Comparison of ENCODE assay signal across 1 cellular context in genomic region chr9:101324245-101324804, GRCh38.
TF ChIP-seq lines count a peak whose summit lies in the region.

No MANE protein-coding gene starts in this region.

TF ChIP-seq in HepG2, 621 proteins besides CTCF, POLR2A, EP300 and RAD21 (continued from another document and continues in another):
- no peak for TF ChIP-seq ZNF770 (CRISPR knock-in tag; IDR thresholded peaks at IDR 0.05)
- TF ChIP-seq HNF4A (CRISPR knock-in tag; IDR thresholded peaks at IDR 0.05), result peak; percentile 90
- peak; percentile 68; the same call in 1 of the 2 replicates for TF ChIP-seq THRA (CRISPR knock-in tag; IDR thresholded peaks at IDR 0.05; ENCODE audit: borderline replicate concordance)
- no peak for TF ChIP-seq ELF4 (CRISPR knock-in tag; IDR thresholded peaks at IDR 0.05; ENCODE audit: borderline replicate concordance)
- TF ChIP-seq ESRRA (CRISPR knock-in tag; IDR thresholded peaks at IDR 0.05; ENCODE audit: low read depth), result peak; percentile 77
- TF ChIP-seq ZNF839 (CRISPR knock-in tag; IDR thresholded peaks at IDR 0.05; ENCODE audit: borderline replicate concordance), result no peak
- no peak for TF ChIP-seq ZNF160 (CRISPR knock-in tag; IDR thresholded peaks at IDR 0.05)
- 0 out of 2 replicates have a peak, but pooled peaks have one; percentile 31 for TF ChIP-seq ZNF546 (CRISPR knock-in tag; conservative IDR thresholded peaks at IDR 0.05)
- no peak for TF ChIP-seq FOXO4 (CRISPR knock-in tag; conservative IDR thresholded peaks at IDR 0.05)
- TF ChIP-seq SMC3 (IDR thresholded peaks at IDR 0.05; ENCODE audit: low read length), result peak; percentile 10; the same call in 1 of the 2 replicates
- TF ChIP-seq BCL6 (CRISPR knock-in tag; IDR thresholded peaks at IDR 0.05), result peak; percentile 57
- no peak for TF ChIP-seq CBX5 (CRISPR knock-in tag; IDR thresholded peaks at IDR 0.05; ENCODE audit: borderline replicate concordance)
- TF ChIP-seq NFE2L1 (CRISPR knock-in tag; IDR thresholded peaks at IDR 0.05; ENCODE audit: borderline replicate concordance), result no peak
- 0 out of 2 replicates have a peak, but pooled peaks have one; percentile 39 for TF ChIP-seq NR2F2 (IDR thresholded peaks at IDR 0.05; ENCODE audit: borderline replicate concordance, low read depth)
- TF ChIP-seq ZFP82 (CRISPR knock-in tag; IDR thresholded peaks at IDR 0.05; ENCODE audit: borderline replicate concordance), result no peak
- no peak for TF ChIP-seq ZBTB10 (CRISPR knock-in tag; IDR thresholded peaks at IDR 0.05; ENCODE audit: borderline replicate concordance)
- TF ChIP-seq MAX (IDR thresholded peaks at IDR 0.05), result no peak
- TF ChIP-seq GTF2F1 (IDR thresholded peaks at IDR 0.05; ENCODE audit: low read length), result no peak
- no peak for TF ChIP-seq ZBTB4 (CRISPR knock-in tag; IDR thresholded peaks at IDR 0.05; ENCODE audit: borderline replicate concordance)
- no peak for TF ChIP-seq ZNF274 (CRISPR knock-in tag; IDR thresholded peaks at IDR 0.05)
- TF ChIP-seq TIGD3 (CRISPR knock-in tag; IDR thresholded peaks at IDR 0.05; ENCODE audit: borderline replicate concordance), result no peak
- 0 out of 4 replicates have a peak, but pooled peaks of 1 of the 2 experiments have one; percentile 14 for TF ChIP-seq REST (IDR thresholded peaks at IDR 0.05; ENCODE audit: borderline replicate concordance in 1 of 2, low read depth in 1 of 2, low read length in 2 of 2)
- no peak for TF ChIP-seq RORA (CRISPR knock-in tag; IDR thresholded peaks at IDR 0.05)
- no peak for TF ChIP-seq FOXM1 (CRISPR knock-in tag; IDR thresholded peaks at IDR 0.05)
- TF ChIP-seq ATAD3A (CRISPR knock-in tag; IDR thresholded peaks at IDR 0.05), result no peak
- no peak for TF ChIP-seq THAP7 (CRISPR knock-in tag; IDR thresholded peaks at IDR 0.05)
- no peak for TF ChIP-seq NFATC3 (CRISPR knock-in tag; IDR thresholded peaks at IDR 0.05)
- TF ChIP-seq SUZ12 (IDR thresholded peaks at IDR 0.05; ENCODE audit: low read depth, low read length), result no peak
- TF ChIP-seq HNF4G (IDR thresholded peaks at IDR 0.05; ENCODE audit: borderline replicate concordance, low read depth, low read length), result peak; percentile 86
- TF ChIP-seq HNF4G (CRISPR knock-in tag; IDR thresholded peaks at IDR 0.05; ENCODE audit: borderline replicate concordance, low read depth), result no peak
- TF ChIP-seq ZNF205 (CRISPR knock-in tag; IDR thresholded peaks at IDR 0.05), result no peak
- TF ChIP-seq HNF1A (IDR thresholded peaks at IDR 0.05; ENCODE audit: low read depth), result peak; percentile 97
- peak; percentile 93; the same call in 1 of the 2 replicates for TF ChIP-seq HNF1A (CRISPR knock-in tag; IDR thresholded peaks at IDR 0.05; ENCODE audit: borderline replicate concordance)
- no peak for TF ChIP-seq ZNF251 (CRISPR knock-in tag; IDR thresholded peaks at IDR 0.05)
